In genomic region chr20:41316602-41317535, GRCh38 we compare ENCODE assay signal across 8 cellular contexts. TPM values are rescaled to one million over a fixed set of nuclear protein-coding genes. Genes with fewer than 3 reads are reported as not detected.
DNase-seq lines count a peak whose midpoint lies in the region; ATAC-seq and TF ChIP-seq lines count a peak whose summit lies in the region.

No MANE protein-coding gene starts in this region.

- H3K4me3 ChIP-seq in AG04450 (ENCODE audit: low read depth, low read length) (peak overlapping the region; percentile 90), mononuclear cell (ENCODE audit: low read length) (peak overlapping the region; percentile 49)

- no peak overlapping the region for H3K27ac Mint-ChIP-seq in endothelial cell (ENCODE audit: unreplicated experiment)

- TF ChIP-seq CTCF in AG04450 (IDR thresholded peaks at IDR 0.05; ENCODE audit: low read depth, low read length) (no peak), endothelial cell (IDR thresholded peaks at IDR 0.05; ENCODE audit: unreplicated experiment) (no peak)

- peak overlapping the region; percentile 91 for H3K4me3 Mint-ChIP-seq in endothelial cell (ENCODE audit: unreplicated experiment)

- H3K9me3 ChIP-seq in AG04450 (ENCODE audit: control insufficient read depth, insufficient read depth, low read length) (no peaks in the 10 kb centered on the region), mononuclear cell (ENCODE audit: low read depth, low read length) (no peaks in the 10 kb centered on the region)

- H3K27me3 ChIP-seq in AG04450 (ENCODE audit: control insufficient read depth, insufficient read depth, low read length) = no peaks in the 10 kb centered on the region
- no peaks in the 10 kb centered on the region for H3K27me3 ChIP-seq in mononuclear cell (ENCODE audit: insufficient read depth, low read length)

- CTCF ChIA-PET in AG04450 (lab: Charles Lee) = interaction anchor here (1.0 kb wide), 1 partner anchor 84 kb away, joined by 3 read pairs; no protein-coding TSS in a partner anchor

- H3K27ac ChIP-seq in AG04450 (ENCODE audit: low read depth, low read length) = peak overlapping the region; percentile 99

- peak; percentile 31 for ATAC-seq in GM18873 (IDR thresholded peaks at IDR 0.05; ENCODE audit: low FRiP score, unreplicated experiment)
- ATAC-seq in HG03135 (IDR thresholded peaks at IDR 0.05; ENCODE audit: unreplicated experiment) = peak; percentile 64

- peaks cover 12% of the 10 kb centered on the region for H3K4me1 ChIP-seq in mononuclear cell (ENCODE audit: insufficient read depth, low read length)

- POLR2A ChIA-PET in AG04450 (lab: Yijun Ruan, JAX) = interaction anchor here (0.6 to 3.7 kb wide), 6 partner anchors 11 to 138 kb away, joined by 3 to 22 read pairs (median 4); no protein-coding TSS in a partner anchor

- DNase-seq in AG04450 (ENCODE audit: low read depth, low spot score) = peak; percentile 80
- peak; percentile 73 for DNase-seq in NCI-H748 (lab: John Stamatoyannopoulos, UW; ENCODE audit: unreplicated experiment)
- peak; percentile 40 for DNase-seq in activated CD8-positive, alpha-beta memory T cell treated with anti-CD3 and anti-CD28 coated beads, Interleukin-2, amount 50 U/mL, for 24 hours (ENCODE audit: extremely low read depth)
- peak; percentile 67 for DNase-seq in endothelial cell (ENCODE audit: low spot score)
- peak; percentile 53 to 61 for DNase-seq in stimulated activated CD8-positive, alpha-beta memory T cell treated with anti-CD3 and anti-CD28 coated beads, Interleukin-4, amount 100 ng/mL, for 1 hour (ENCODE audit: low read depth in 2 of 2, low spot score in 1 of 2)

- peaks cover 5% of the 10 kb centered on the region for H3K36me3 Mint-ChIP-seq in endothelial cell (ENCODE audit: low read depth, unreplicated experiment)

- H3K4me1 Mint-ChIP-seq in endothelial cell (ENCODE audit: unreplicated experiment) = peaks cover 27% of the 10 kb centered on the region

- H3K9me3 Mint-ChIP-seq in endothelial cell (ENCODE audit: unreplicated experiment) = no peaks in the 10 kb centered on the region

- peaks cover 8% of the 10 kb centered on the region for H3K27me3 Mint-ChIP-seq in endothelial cell (ENCODE audit: unreplicated experiment)

RNA-seq across cellular contexts. Expression of gene ZHX3, which starts 0.7 kb away (rescaled TPM):
- polyA plus RNA-seq in AG04450 (2011; rRNA removed) = 24.1 and 29.5 TPM in 2 replicates
- polyA minus RNA-seq in AG04450 (2011; rRNA and poly(A)+ RNA removed) = 54.6 and 73.2 TPM in 2 replicates
- 20.9 TPM for total RNA-seq in endothelial cell (ENCODE audit: unreplicated experiment)
- total RNA-seq in mononuclear cell = 4.3 TPM

RNA-seq across cellular contexts. Expression of gene LPIN3, which starts 23.8 kb away (rescaled TPM):
- 1.2 and 2.0 TPM in 2 replicates for polyA plus RNA-seq in AG04450 (2011; rRNA removed)
- 4.0 and 4.2 TPM in 2 replicates for polyA minus RNA-seq in AG04450 (2011; rRNA and poly(A)+ RNA removed)
- total RNA-seq in endothelial cell (ENCODE audit: unreplicated experiment) (20.1 TPM), mononuclear cell (0.10 TPM)

RNA-seq across cellular contexts. Expression of gene EMILIN3, which starts 49.7 kb away (rescaled TPM):
- 0.12 and 0.17 TPM in 2 replicates for polyA plus RNA-seq in AG04450 (2011; rRNA removed)
- polyA minus RNA-seq in AG04450 (2011; rRNA and poly(A)+ RNA removed) = not detected in 2 replicates
- total RNA-seq in endothelial cell (ENCODE audit: unreplicated experiment) (0.28 TPM), mononuclear cell (under 0.01 TPM)

Comparison
In these comparisons a context has a peak if more than half of its experiments do, and no peak if none do; other contexts are left out.
1. Peak in every context shown above with its lines: DNase-seq, ATAC-seq, H3K4me3 ChIP-seq and H3K27ac ChIP-seq.
2. RNA of gene LPIN3, which starts 23.8 kb away (total RNA-seq): 20.1 TPM in endothelial cell (single experiment); 0.10 TPM in mononuclear cell (single experiment); every median in the first group is over 10 times any median in the second.